Comparison of ENCODE assay signal across 12 cellular contexts in the genomic region with DNA sequence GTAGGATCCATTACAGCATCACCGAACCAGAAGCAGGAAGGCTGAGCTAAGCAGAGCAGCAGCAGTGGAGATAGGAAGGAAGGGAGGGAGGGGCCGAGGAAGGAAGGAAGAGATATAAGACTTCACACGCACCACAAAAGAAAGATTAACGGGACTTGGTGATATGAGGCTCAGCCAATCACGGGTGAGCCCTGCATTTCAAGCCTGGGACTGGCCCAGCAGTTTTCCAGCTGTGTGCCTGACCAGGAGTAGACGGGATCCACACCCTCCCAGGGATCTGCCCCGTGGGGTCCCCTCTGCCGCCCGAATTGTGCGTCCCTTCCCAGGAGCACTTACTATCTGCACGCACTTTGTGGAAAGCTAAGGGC. TPM values are rescaled to one million over a fixed set of nuclear protein-coding genes. Genes with fewer than 3 reads are reported as not detected.
DNase-seq lines count a peak whose midpoint lies in the region; ATAC-seq, FAIRE-seq and TF ChIP-seq lines count a peak whose summit lies in the region.
"Had no signal": no experiment of that assay in that cellular context is flagged by ENCODE, and none has a peak within 500 bp of the region (broad histone marks: within the 10 kb centered on the region; RNA-seq: fewer than 3 reads in every experiment).

No MANE protein-coding gene starts in this region.

- no peak for TF ChIP-seq RAD21 in HepG2 (CRISPR knock-in tag; IDR thresholded peaks at IDR 0.05)

- H2AFZ ChIP-seq in HepG2 (ENCODE audit: low read length): no peak overlapping the region

- H3K27ac ChIP-seq in A673 (ENCODE audit: low read depth, low read length, poor library complexity, severe bottlenecking) (no peak overlapping the region), HepG2 (ENCODE audit: extremely low read length, insufficient read depth, low read length) (no peak overlapping the region)

- intact Hi-C loops in A673 (cut with micrococcal nuclease; ENCODE audit: unreplicated experiment): no loop called here
- intact Hi-C loops in HepG2 (cut with micrococcal nuclease; ENCODE audit: unreplicated experiment): no loop called here

- POLR2A ChIA-PET in A673 (lab: Charles Lee; ENCODE audit: low non-redundant PET) (no interaction called here), HepG2 (lab: Yijun Ruan, JAX) (interaction anchor here (2.4 to 5.2 kb wide), 3 partner anchors 20 to 54 kb away, joined by 6 to 31 read pairs (median 29); a partner anchor contains a TSS)
- POLR2A ChIA-PET in activated naive CD8-positive, alpha-beta T cell treated with anti-CD3 and anti-CD28 coated beads, Interleukin-2, amount 10 ng/mL, durations not matched to agents 7 days and 5 days (lab: Charles Lee): interaction anchor here (0.6 to 4.5 kb wide), 6 partner anchors 9 to 22 kb away, joined by 3 to 30 read pairs (median 6); a partner anchor contains a TSS

- H3K27me3 ChIP-seq in A673 (replicated peaks; ENCODE audit: insufficient read depth, low read depth, low read length, poor library complexity) (no peaks in the 10 kb centered on the region), HepG2 (ENCODE audit: control insufficient read depth in 1 of 2, insufficient read depth in 2 of 2, low read length in 2 of 2) (peaks cover 0 to 2% of the 10 kb centered on the region in 2 experiments; a peak in 1 of 5 replicates)

- BruUV-seq in A673 (replicated peaks; lab: Mats Ljungman, UMichigan): no TSS peak
- no TSS peak for BruUV-seq in HepG2 (replicated peaks; lab: Mats Ljungman, UMichigan)

- H3K36me3 ChIP-seq in A673 (ENCODE audit: insufficient read depth, low read length, poor library complexity, severe bottlenecking) (no peaks in the 10 kb centered on the region), HepG2 (replicated peaks in 1 of 2; ENCODE audit: control insufficient read depth in 1 of 2, insufficient read depth in 2 of 2, low read length in 2 of 2) (no peaks in the 10 kb centered on the region)

- H3K9me3 Mint-ChIP-seq in IgD-negative memory B cell (peaks cover 0 to 1% (median 0%) of the 10 kb centered on the region in 3 donors), chondrocyte (ENCODE audit: low read depth) (no peaks in the 10 kb centered on the region)
- H3K9me3 Mint-ChIP-seq in activated naive CD8-positive, alpha-beta T cell treated with anti-CD3 and anti-CD28 coated beads, Interleukin-2, amount 10 ng/mL, durations not matched to agents 7 days and 5 days: no peaks in the 10 kb centered on the region

- no peak for TF ChIP-seq POLR2A in HepG2 (IDR thresholded peaks at IDR 0.05; ENCODE audit: insufficient read depth in 1 of 2, low read depth in 2 of 2, low read length in 2 of 2)

- FAIRE-seq in HepG2 (lab: Jason Lieb, UNC): no peak
- FAIRE-seq: islet of Langerhans had no signal

- H3K27me3 Mint-ChIP-seq in IgD-negative memory B cell: peaks cover 13% of the 10 kb centered on the region
- no peaks in the 10 kb centered on the region for H3K27me3 Mint-ChIP-seq in activated naive CD8-positive, alpha-beta T cell treated with anti-CD3 and anti-CD28 coated beads, Interleukin-2, amount 10 ng/mL, durations not matched to agents 7 days and 5 days
- H3K27me3 Mint-ChIP-seq in chondrocyte (ENCODE audit: low read depth): peaks cover 23% of the 10 kb centered on the region

- DNase-seq in A673 (ENCODE audit: low spot score): peak; percentile 57
- DNase-seq in activated naive CD8-positive, alpha-beta T cell treated with anti-CD3 and anti-CD28 coated beads, Interleukin-2, amount 10 ng/mL, durations not matched to agents 7 days and 5 days: no peak
- no peak for DNase-seq in HepG2 (ENCODE audit: low spot score)
- DNase-seq in SK-N-DZ (ENCODE audit: low spot score): no peak
- no peak for DNase-seq in nucleus accumbens (lab: John Stamatoyannopoulos, UW)
- DNase-seq in chondrocyte (ENCODE audit: low spot score): no peak
- no peak for DNase-seq in AG08395 (ENCODE audit: low spot score)
- DNase-seq: KG1 had no signal

- H3K4me3 Mint-ChIP-seq in IgD-negative memory B cell: peak overlapping the region; percentile 53 to 88 (median 72)
- peak overlapping the region; percentile 79 for H3K4me3 Mint-ChIP-seq in activated naive CD8-positive, alpha-beta T cell treated with anti-CD3 and anti-CD28 coated beads, Interleukin-2, amount 10 ng/mL, durations not matched to agents 7 days and 5 days
- H3K4me3 Mint-ChIP-seq in chondrocyte (ENCODE audit: unreplicated experiment): no peak overlapping the region

- H3K9me3 ChIP-seq in A673 (ENCODE audit: low read depth, low read length, poor library complexity, severe bottlenecking) (no peaks in the 10 kb centered on the region), HepG2 (ENCODE audit: low read length) (no peaks in the 10 kb centered on the region)

- H3K4me1 Mint-ChIP-seq in IgD-negative memory B cell (peaks cover 8 to 21% (median 17%) of the 10 kb centered on the region in 3 donors), chondrocyte (ENCODE audit: low read depth) (peaks cover 21% of the 10 kb centered on the region)
- H3K4me1 Mint-ChIP-seq in activated naive CD8-positive, alpha-beta T cell treated with anti-CD3 and anti-CD28 coated beads, Interleukin-2, amount 10 ng/mL, durations not matched to agents 7 days and 5 days: peaks cover 39% of the 10 kb centered on the region

- H3K79me2 ChIP-seq in HepG2 (ENCODE audit: insufficient read depth, low read length): no peaks in the 10 kb centered on the region

- no peak for TF ChIP-seq EP300 in HepG2 (IDR thresholded peaks at IDR 0.05; ENCODE audit: low read depth in 2 of 2, low read length in 2 of 2)
- no peak for TF ChIP-seq EP300 in HepG2 (CRISPR knock-in tag; IDR thresholded peaks at IDR 0.05; ENCODE audit: borderline replicate concordance)

- no peak for TF ChIP-seq CTCF in A673 (conservative IDR thresholded peaks at IDR 0.05; ENCODE audit: low read depth, low read length)
- no peak for TF ChIP-seq CTCF in HepG2 (CRISPR knock-in tag; IDR thresholded peaks at IDR 0.05)
- TF ChIP-seq CTCF in chondrocyte (IDR thresholded peaks at IDR 0.05): no peak

- H3K4me2 ChIP-seq in HepG2 (ENCODE audit: low read depth, low read length): peak overlapping the region; percentile 98

- H3K36me3 Mint-ChIP-seq in IgD-negative memory B cell: no peaks in the 10 kb centered on the region
- peaks cover 3% of the 10 kb centered on the region for H3K36me3 Mint-ChIP-seq in activated naive CD8-positive, alpha-beta T cell treated with anti-CD3 and anti-CD28 coated beads, Interleukin-2, amount 10 ng/mL, durations not matched to agents 7 days and 5 days
- no peaks in the 10 kb centered on the region for H3K36me3 Mint-ChIP-seq in chondrocyte (ENCODE audit: low read depth)

- CTCF ChIA-PET in A673 (lab: Charles Lee): interaction anchor here (0.7 kb wide), 1 partner anchor 596 kb away, joined by 3 read pairs; no protein-coding TSS in a partner anchor
- CTCF ChIA-PET in HepG2 (lab: Yijun Ruan, JAX; ENCODE audit: low intra/inter-chr PET ratio, low total read pairs): no interaction called here

- peak; percentile 43 for ATAC-seq in activated naive CD8-positive, alpha-beta T cell treated with anti-CD3 and anti-CD28 coated beads, Interleukin-2, amount 10 ng/mL, durations not matched to agents 7 days and 5 days (ENCODE audit: low read depth)
- ATAC-seq in HepG2: no peak

- in situ Hi-C loops in HepG2 (cut with HindIII; ENCODE audit: extremely low pct_ligation_motif_present, low pct_unique_long_range_greater_than_20kb): no loop called here

- H3K4me1 ChIP-seq in A673 (ENCODE audit: insufficient read depth, low read length, poor library complexity, severe bottlenecking) (peaks cover 18% of the 10 kb centered on the region), HepG2 (ENCODE audit: insufficient read depth, low read length) (peaks cover 100% of the 10 kb centered on the region)

- no peaks in the 10 kb centered on the region for H4K20me1 ChIP-seq in HepG2 (ENCODE audit: insufficient read depth, low read length)

- peak overlapping the region; percentile 4; the same call in 1 of the 2 replicates for H3K9ac ChIP-seq in HepG2 (ENCODE audit: insufficient read depth, low read depth, low read length)

- 44% methylated on average over 10 of the region's 11 CpGs for WGBS in HepG2 (ENCODE audit: low lambda C conversion rate)

- H3K4me3 ChIP-seq in A673 (ENCODE audit: low read depth, low read length, poor library complexity, severe bottlenecking) (peak overlapping the region; percentile 35), HepG2 (replicated peaks in 1 of 3; ENCODE audit: insufficient read depth in 1 of 3, low read depth in 2 of 3, low read length in 3 of 3) (peak overlapping the region in 2 of 3 experiments; percentile 48 to 62; a peak in 2 of 6 replicates)

- H3K27ac Mint-ChIP-seq in IgD-negative memory B cell (peak overlapping the region; percentile 52 to 82 (median 54)), chondrocyte (ENCODE audit: unreplicated experiment) (no peak overlapping the region)
- H3K27ac Mint-ChIP-seq in activated naive CD8-positive, alpha-beta T cell treated with anti-CD3 and anti-CD28 coated beads, Interleukin-2, amount 10 ng/mL, durations not matched to agents 7 days and 5 days: peak overlapping the region; percentile 89

RNA-seq across cellular contexts. Expression of a gene that starts 16.2 kb away (rescaled TPM):
- 0.96 and 1.9 TPM in 2 replicates for total RNA-seq in A673 (2021)
- 11.2 TPM for polyA plus RNA-seq in IgD-negative memory B cell
- total RNA-seq in activated naive CD8-positive, alpha-beta T cell treated with anti-CD3 and anti-CD28 coated beads, Interleukin-2, amount 10 ng/mL, durations not matched to agents 7 days and 5 days: 10 to 100 TPM; 11.1 to 11.6 TPM
- total RNA-seq in HepG2 (2016; rRNA removed; fragmentation: Illumina TruSeq; extraction: Trizol): not detected in 2 replicates
- total RNA-seq in HepG2 (2016; cell fraction: cytosol; rRNA removed; fragmentation: Illumina TruSeq; extraction: Trizol; ENCODE audit: low read depth): 0.18 TPM in 1 of 2 replicates, not detected in the other
- total RNA-seq in HepG2 (2016; cell fraction: insoluble cytoplasmic fraction; rRNA removed; fragmentation: Illumina TruSeq; extraction: Trizol): 0.04 TPM in 1 of 2 replicates, not detected in the other
- total RNA-seq in HepG2 (2016; cell fraction: membrane; rRNA removed; fragmentation: Illumina TruSeq; extraction: Trizol): not detected in 2 replicates
- total RNA-seq in HepG2 (2016; cell fraction: nucleus; rRNA removed; fragmentation: Illumina TruSeq; extraction: Trizol): 0.13 TPM in 1 of 2 replicates, not detected in the other
- 0.24 and 0.39 TPM in 2 replicates for polyA plus RNA-seq in HepG2 (2011; rRNA removed)
- 0.13 and 0.15 TPM in 2 replicates for polyA plus RNA-seq in HepG2 (2011; cell fraction: cytosol; rRNA removed)
- polyA plus RNA-seq in HepG2 (2011; cell fraction: nucleus; rRNA removed): 2.9 and 3.2 TPM in 2 replicates
- 0.51 and 0.72 TPM in 2 replicates for polyA plus RNA-seq in HepG2 (2012)
- not detected in 2 replicates for polyA plus RNA-seq in HepG2 (2016; cell fraction: cytosol; fragmentation: Illumina TruSeq; extraction: Trizol; ENCODE audit: low read depth)
- polyA plus RNA-seq in HepG2 (2016; cell fraction: insoluble cytoplasmic fraction; fragmentation: Illumina TruSeq; extraction: Trizol; ENCODE audit: low read depth): not detected in 2 replicates
- polyA plus RNA-seq in HepG2 (2016; cell fraction: membrane; fragmentation: Illumina TruSeq; extraction: Trizol; ENCODE audit: low read depth): not detected in 2 replicates
- 0.12 and 0.88 TPM in 2 replicates for polyA plus RNA-seq in HepG2 (2016; cell fraction: nucleus; fragmentation: Illumina TruSeq; extraction: Trizol; ENCODE audit: insufficient read depth, low read depth)
- polyA minus RNA-seq in HepG2 (2011; rRNA and poly(A)+ RNA removed; ENCODE audit: low replicate concordance): 0.08 TPM in 1 of 2 replicates, not detected in the other
- polyA minus RNA-seq in HepG2 (2011; cell fraction: cytosol; rRNA and poly(A)+ RNA removed): not detected in 2 replicates
- polyA minus RNA-seq in HepG2 (2011; cell fraction: nucleus; rRNA and poly(A)+ RNA removed): 0.25 and 0.26 TPM in 2 replicates
- 5.2 and 5.4 TPM in 2 replicates for polyA plus RNA-seq in SK-N-DZ (2014; cell fraction: cytosol; rRNA removed)
- 7.5 and 9.9 TPM in 2 replicates for polyA plus RNA-seq in SK-N-DZ (2014; cell fraction: nucleus; rRNA removed)
- total RNA-seq in chondrocyte: 1.5 to 1.6 TPM in 2 of 3 replicates, not detected in the other
- polyA plus RNA-seq: aorta had no signal

RNA-seq across cellular contexts. Expression of a gene that starts 17.3 kb away (rescaled TPM):
- total RNA-seq in A673 (2021): 0.75 and 1.4 TPM in 2 replicates
- 2.0 TPM for polyA plus RNA-seq in IgD-negative memory B cell
- 10 to 100 TPM; 12.5 to 15.8 TPM for total RNA-seq in activated naive CD8-positive, alpha-beta T cell treated with anti-CD3 and anti-CD28 coated beads, Interleukin-2, amount 10 ng/mL, durations not matched to agents 7 days and 5 days
- total RNA-seq in HepG2 (2016; rRNA removed; fragmentation: Illumina TruSeq; extraction: Trizol): 3.7 and 4.8 TPM in 2 replicates
- 2.6 and 2.9 TPM in 2 replicates for total RNA-seq in HepG2 (2016; cell fraction: cytosol; rRNA removed; fragmentation: Illumina TruSeq; extraction: Trizol; ENCODE audit: low read depth)
- 4.2 and 4.4 TPM in 2 replicates for total RNA-seq in HepG2 (2016; cell fraction: insoluble cytoplasmic fraction; rRNA removed; fragmentation: Illumina TruSeq; extraction: Trizol)
- 3.6 and 5.1 TPM in 2 replicates for total RNA-seq in HepG2 (2016; cell fraction: membrane; rRNA removed; fragmentation: Illumina TruSeq; extraction: Trizol)
- total RNA-seq in HepG2 (2016; cell fraction: nucleus; rRNA removed; fragmentation: Illumina TruSeq; extraction: Trizol): 3.2 and 5.3 TPM in 2 replicates
- 7.5 and 10.1 TPM in 2 replicates for polyA plus RNA-seq in HepG2 (2011; rRNA removed)
- 5.8 and 10.0 TPM in 2 replicates for polyA plus RNA-seq in HepG2 (2011; cell fraction: cytosol; rRNA removed)
- 17.6 and 19.9 TPM in 2 replicates for polyA plus RNA-seq in HepG2 (2011; cell fraction: nucleus; rRNA removed)
- 4.8 and 5.0 TPM in 2 replicates for polyA plus RNA-seq in HepG2 (2012)
- 3.9 and 4.8 TPM in 2 replicates for polyA plus RNA-seq in HepG2 (2016; cell fraction: cytosol; fragmentation: Illumina TruSeq; extraction: Trizol; ENCODE audit: low read depth)
- 7.8 and 8.1 TPM in 2 replicates for polyA plus RNA-seq in HepG2 (2016; cell fraction: insoluble cytoplasmic fraction; fragmentation: Illumina TruSeq; extraction: Trizol; ENCODE audit: low read depth)
- 5.6 and 8.0 TPM in 2 replicates for polyA plus RNA-seq in HepG2 (2016; cell fraction: membrane; fragmentation: Illumina TruSeq; extraction: Trizol; ENCODE audit: low read depth)
- polyA plus RNA-seq in HepG2 (2016; cell fraction: nucleus; fragmentation: Illumina TruSeq; extraction: Trizol; ENCODE audit: insufficient read depth, low read depth): 5.7 and 8.2 TPM in 2 replicates
- 0.65 and 23.1 TPM in 2 replicates for polyA minus RNA-seq in HepG2 (2011; rRNA and poly(A)+ RNA removed; ENCODE audit: low replicate concordance)
- polyA minus RNA-seq in HepG2 (2011; cell fraction: cytosol; rRNA and poly(A)+ RNA removed): 8.4 and 12.0 TPM in 2 replicates
- polyA minus RNA-seq in HepG2 (2011; cell fraction: nucleus; rRNA and poly(A)+ RNA removed): 5.0 and 6.3 TPM in 2 replicates
- 14.7 and 15.2 TPM in 2 replicates for polyA plus RNA-seq in SK-N-DZ (2014; cell fraction: cytosol; rRNA removed)
- polyA plus RNA-seq in SK-N-DZ (2014; cell fraction: nucleus; rRNA removed): 21.6 and 21.7 TPM in 2 replicates
- not detected in 3 replicates for total RNA-seq in chondrocyte
- total RNA-seq: SK-MEL-5 had no signal

RNA-seq across cellular contexts. Expression of a gene that starts 20.1 kb away (rescaled TPM):
- total RNA-seq in A673 (2021): 50.9 and 57.6 TPM in 2 replicates
- polyA plus RNA-seq in IgD-negative memory B cell: 21.6 TPM
- 10 to 100 TPM; 48.1 to 48.3 TPM for total RNA-seq in activated naive CD8-positive, alpha-beta T cell treated with anti-CD3 and anti-CD28 coated beads, Interleukin-2, amount 10 ng/mL, durations not matched to agents 7 days and 5 days
- 7.2 and 16.7 TPM in 2 replicates for total RNA-seq in HepG2 (2016; rRNA removed; fragmentation: Illumina TruSeq; extraction: Trizol)
- total RNA-seq in HepG2 (2016; cell fraction: cytosol; rRNA removed; fragmentation: Illumina TruSeq; extraction: Trizol; ENCODE audit: low read depth): 1.1 and 2.0 TPM in 2 replicates
- 7.2 and 16.4 TPM in 2 replicates for total RNA-seq in HepG2 (2016; cell fraction: insoluble cytoplasmic fraction; rRNA removed; fragmentation: Illumina TruSeq; extraction: Trizol)
- total RNA-seq in HepG2 (2016; cell fraction: membrane; rRNA removed; fragmentation: Illumina TruSeq; extraction: Trizol): 3.4 and 3.7 TPM in 2 replicates
- 12.9 and 13.9 TPM in 2 replicates for total RNA-seq in HepG2 (2016; cell fraction: nucleus; rRNA removed; fragmentation: Illumina TruSeq; extraction: Trizol)
- 6.6 and 6.9 TPM in 2 replicates for polyA plus RNA-seq in HepG2 (2011; rRNA removed)
- polyA plus RNA-seq in HepG2 (2011; cell fraction: cytosol; rRNA removed): 3.9 and 9.1 TPM in 2 replicates
- polyA plus RNA-seq in HepG2 (2011; cell fraction: nucleus; rRNA removed): 20.5 and 25.6 TPM in 2 replicates
- 4.2 and 4.4 TPM in 2 replicates for polyA plus RNA-seq in HepG2 (2012)
- polyA plus RNA-seq in HepG2 (2016; cell fraction: cytosol; fragmentation: Illumina TruSeq; extraction: Trizol; ENCODE audit: low read depth): 1.5 and 1.9 TPM in 2 replicates
- 5.2 and 6.7 TPM in 2 replicates for polyA plus RNA-seq in HepG2 (2016; cell fraction: insoluble cytoplasmic fraction; fragmentation: Illumina TruSeq; extraction: Trizol; ENCODE audit: low read depth)
- 2.6 and 2.9 TPM in 2 replicates for polyA plus RNA-seq in HepG2 (2016; cell fraction: membrane; fragmentation: Illumina TruSeq; extraction: Trizol; ENCODE audit: low read depth)
- polyA plus RNA-seq in HepG2 (2016; cell fraction: nucleus; fragmentation: Illumina TruSeq; extraction: Trizol; ENCODE audit: insufficient read depth, low read depth): 23.3 and 23.7 TPM in 2 replicates
- polyA minus RNA-seq in HepG2 (2011; rRNA and poly(A)+ RNA removed; ENCODE audit: low replicate concordance): 34.8 and 52.5 TPM in 2 replicates
- polyA minus RNA-seq in HepG2 (2011; cell fraction: cytosol; rRNA and poly(A)+ RNA removed): 7.6 and 11.1 TPM in 2 replicates
- 13.7 and 16.2 TPM in 2 replicates for polyA minus RNA-seq in HepG2 (2011; cell fraction: nucleus; rRNA and poly(A)+ RNA removed)
- 20.3 and 22.3 TPM in 2 replicates for polyA plus RNA-seq in SK-N-DZ (2014; cell fraction: cytosol; rRNA removed)
- 35.5 and 48.0 TPM in 2 replicates for polyA plus RNA-seq in SK-N-DZ (2014; cell fraction: nucleus; rRNA removed)
- total RNA-seq in chondrocyte: 30.2 to 45.7 TPM (median 32.1 TPM) in 3 replicates

RNA-seq across cellular contexts. Expression of a gene that starts 30.0 kb away (rescaled TPM):
- total RNA-seq in A673 (2021): 1.5 and 4.0 TPM in 2 replicates
- polyA plus RNA-seq in IgD-negative memory B cell: 2.5 TPM
- total RNA-seq in activated naive CD8-positive, alpha-beta T cell treated with anti-CD3 and anti-CD28 coated beads, Interleukin-2, amount 10 ng/mL, durations not matched to agents 7 days and 5 days: under 1 TPM; 0.50 to 0.54 TPM
- total RNA-seq in HepG2 (2016; rRNA removed; fragmentation: Illumina TruSeq; extraction: Trizol): 0.11 TPM in 1 of 2 replicates, not detected in the other
- total RNA-seq in HepG2 (2016; cell fraction: cytosol; rRNA removed; fragmentation: Illumina TruSeq; extraction: Trizol; ENCODE audit: low read depth): not detected in 2 replicates
- 0.13 TPM in 1 of 2 replicates, not detected in the other for total RNA-seq in HepG2 (2016; cell fraction: insoluble cytoplasmic fraction; rRNA removed; fragmentation: Illumina TruSeq; extraction: Trizol)
- total RNA-seq in HepG2 (2016; cell fraction: membrane; rRNA removed; fragmentation: Illumina TruSeq; extraction: Trizol): 0.07 and 0.09 TPM in 2 replicates
- total RNA-seq in HepG2 (2016; cell fraction: nucleus; rRNA removed; fragmentation: Illumina TruSeq; extraction: Trizol): 0.09 and 0.28 TPM in 2 replicates
- polyA plus RNA-seq in HepG2 (2011; rRNA removed): 0.09 and 0.12 TPM in 2 replicates
- polyA plus RNA-seq in HepG2 (2011; cell fraction: cytosol; rRNA removed): 0.09 and 0.11 TPM in 2 replicates
- polyA plus RNA-seq in HepG2 (2011; cell fraction: nucleus; rRNA removed): 0.32 and 0.38 TPM in 2 replicates
- polyA plus RNA-seq in HepG2 (2012): 0.07 TPM in 1 of 2 replicates, not detected in the other
- 0.03 TPM in 1 of 2 replicates, not detected in the other for polyA plus RNA-seq in HepG2 (2016; cell fraction: cytosol; fragmentation: Illumina TruSeq; extraction: Trizol; ENCODE audit: low read depth)
- polyA plus RNA-seq in HepG2 (2016; cell fraction: insoluble cytoplasmic fraction; fragmentation: Illumina TruSeq; extraction: Trizol; ENCODE audit: low read depth): not detected in 2 replicates
- 0.06 TPM in 1 of 2 replicates, not detected in the other for polyA plus RNA-seq in HepG2 (2016; cell fraction: membrane; fragmentation: Illumina TruSeq; extraction: Trizol; ENCODE audit: low read depth)
- not detected in 2 replicates for polyA plus RNA-seq in HepG2 (2016; cell fraction: nucleus; fragmentation: Illumina TruSeq; extraction: Trizol; ENCODE audit: insufficient read depth, low read depth)
- polyA minus RNA-seq in HepG2 (2011; rRNA and poly(A)+ RNA removed; ENCODE audit: low replicate concordance): 0.74 and 1.2 TPM in 2 replicates
- polyA minus RNA-seq in HepG2 (2011; cell fraction: cytosol; rRNA and poly(A)+ RNA removed): 0.30 TPM in 1 of 2 replicates, not detected in the other
- polyA minus RNA-seq in HepG2 (2011; cell fraction: nucleus; rRNA and poly(A)+ RNA removed): 0.13 TPM in 1 of 2 replicates, not detected in the other
- polyA plus RNA-seq in SK-N-DZ (2014; cell fraction: cytosol; rRNA removed): 47.5 and 53.0 TPM in 2 replicates
- 69.1 and 75.0 TPM in 2 replicates for polyA plus RNA-seq in SK-N-DZ (2014; cell fraction: nucleus; rRNA removed)
- total RNA-seq in chondrocyte: 0.19 to 0.33 TPM (median 0.30 TPM) in 3 replicates

RNA-seq across cellular contexts. Expression of a gene that starts 40.2 kb away (rescaled TPM):
- total RNA-seq in A673 (2021) (4.5 and 6.7 TPM in 2 replicates), HepG2 (2016; rRNA removed; fragmentation: Illumina TruSeq; extraction: Trizol) (not detected in 2 replicates), chondrocyte (2.2 to 4.9 TPM (median 2.4 TPM) in 3 replicates)
- polyA plus RNA-seq in IgD-negative memory B cell (not detected), HepG2 (2011; rRNA removed) (0.50 and 0.51 TPM in 2 replicates)
- total RNA-seq in activated naive CD8-positive, alpha-beta T cell treated with anti-CD3 and anti-CD28 coated beads, Interleukin-2, amount 10 ng/mL, durations not matched to agents 7 days and 5 days: 1 to 10 TPM; 4.7 to 6.0 TPM
- total RNA-seq in HepG2 (2016; cell fraction: cytosol; rRNA removed; fragmentation: Illumina TruSeq; extraction: Trizol; ENCODE audit: low read depth): not detected in 2 replicates
- total RNA-seq in HepG2 (2016; cell fraction: insoluble cytoplasmic fraction; rRNA removed; fragmentation: Illumina TruSeq; extraction: Trizol): 0.11 TPM in 1 of 2 replicates, not detected in the other
- total RNA-seq in HepG2 (2016; cell fraction: membrane; rRNA removed; fragmentation: Illumina TruSeq; extraction: Trizol): not detected in 2 replicates
- total RNA-seq in HepG2 (2016; cell fraction: nucleus; rRNA removed; fragmentation: Illumina TruSeq; extraction: Trizol): 0.28 TPM in 1 of 2 replicates, not detected in the other
- polyA plus RNA-seq in HepG2 (2011; cell fraction: cytosol; rRNA removed): 0.11 and 0.27 TPM in 2 replicates
- polyA plus RNA-seq in HepG2 (2011; cell fraction: nucleus; rRNA removed): 4.2 and 4.6 TPM in 2 replicates
- 0.56 and 1.0 TPM in 2 replicates for polyA plus RNA-seq in HepG2 (2012)
- not detected in 2 replicates for polyA plus RNA-seq in HepG2 (2016; cell fraction: cytosol; fragmentation: Illumina TruSeq; extraction: Trizol; ENCODE audit: low read depth)
- not detected in 2 replicates for polyA plus RNA-seq in HepG2 (2016; cell fraction: insoluble cytoplasmic fraction; fragmentation: Illumina TruSeq; extraction: Trizol; ENCODE audit: low read depth)
- not detected in 2 replicates for polyA plus RNA-seq in HepG2 (2016; cell fraction: membrane; fragmentation: Illumina TruSeq; extraction: Trizol; ENCODE audit: low read depth)
- 0.38 and 0.67 TPM in 2 replicates for polyA plus RNA-seq in HepG2 (2016; cell fraction: nucleus; fragmentation: Illumina TruSeq; extraction: Trizol; ENCODE audit: insufficient read depth, low read depth)
- polyA minus RNA-seq in HepG2 (2011; rRNA and poly(A)+ RNA removed; ENCODE audit: low replicate concordance): 0.48 and 3.4 TPM in 2 replicates
- not detected in 2 replicates for polyA minus RNA-seq in HepG2 (2011; cell fraction: cytosol; rRNA and poly(A)+ RNA removed)
- 0.25 and 0.52 TPM in 2 replicates for polyA minus RNA-seq in HepG2 (2011; cell fraction: nucleus; rRNA and poly(A)+ RNA removed)
- polyA plus RNA-seq in SK-N-DZ (2014; cell fraction: cytosol; rRNA removed): 0.51 and 0.56 TPM in 2 replicates
- 3.7 and 9.3 TPM in 2 replicates for polyA plus RNA-seq in SK-N-DZ (2014; cell fraction: nucleus; rRNA removed)
